In the genomic region with DNA sequence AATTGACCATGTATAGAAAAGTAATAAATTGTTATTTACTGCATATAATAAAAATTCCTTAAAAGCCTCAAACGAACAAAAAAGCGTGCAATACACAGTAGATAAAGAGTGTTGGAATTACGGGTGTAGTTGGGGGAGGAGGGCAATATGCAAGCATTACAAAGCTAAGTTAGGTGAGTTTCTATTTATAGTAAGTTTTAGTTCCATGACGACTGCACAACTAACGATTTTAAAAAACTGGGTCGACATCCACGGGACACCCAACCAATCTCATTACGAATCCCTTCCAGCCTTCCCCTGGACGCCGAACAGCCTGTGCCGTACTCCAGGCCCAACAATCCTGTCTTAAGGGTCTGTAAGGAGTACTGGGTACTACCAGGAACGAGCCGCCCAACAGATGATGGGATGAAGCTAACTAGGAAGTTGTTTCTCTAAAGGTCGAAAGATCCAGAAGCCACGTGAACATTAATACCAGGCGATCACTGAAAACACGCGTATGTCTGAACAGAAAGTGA, we compare ENCODE assay signal across 8 cellular contexts. TPM values are rescaled to one million over a fixed set of nuclear protein-coding genes. Genes with fewer than 3 reads are reported as not detected.
DNase-seq lines count a peak whose midpoint lies in the region; ATAC-seq, FAIRE-seq and TF ChIP-seq lines count a peak whose summit lies in the region.

No MANE protein-coding gene starts in this region.

- no peak overlapping the region for H3K14ac ChIP-seq in mesenchymal stem cell (ENCODE audit: low read length in 2 of 2)

- H4K91ac ChIP-seq in mesenchymal stem cell (ENCODE audit: low read length) = no peak overlapping the region

- peak overlapping the region; percentile 95 for H3K4me3 Mint-ChIP-seq in activated CD8-positive, alpha-beta memory T cell treated with anti-CD3 and anti-CD28 coated beads, Interleukin-2, amount 10 ng/mL, durations not matched to agents 7 days and 5 days
- peak overlapping the region; percentile 88 to 96 (median 92) for H3K4me3 Mint-ChIP-seq in brain

- H3K9me3 ChIP-seq in mesenchymal stem cell (ENCODE audit: control insufficient read depth, low read length) = no peaks in the 10 kb centered on the region

- H3K79me2 ChIP-seq in KMS-11 (ENCODE audit: insufficient read depth, low read depth) = peaks cover 45% of the 10 kb centered on the region

- H4K20me1 ChIP-seq in KMS-11 (ENCODE audit: insufficient read depth) = no peaks in the 10 kb centered on the region

- H3K18ac ChIP-seq in mesenchymal stem cell (ENCODE audit: low read depth in 1 of 2, low read length in 2 of 2) = no peak overlapping the region

- H3K36me3 Mint-ChIP-seq in activated CD8-positive, alpha-beta memory T cell treated with anti-CD3 and anti-CD28 coated beads, Interleukin-2, amount 10 ng/mL, durations not matched to agents 7 days and 5 days = peaks cover 35% of the 10 kb centered on the region
- no peaks in the 10 kb centered on the region for H3K36me3 Mint-ChIP-seq in brain

- no peak overlapping the region for H2BK5ac ChIP-seq in mesenchymal stem cell (ENCODE audit: low read depth, low read length, poor library complexity, severe bottlenecking)

- H3K9me3 Mint-ChIP-seq in activated CD8-positive, alpha-beta memory T cell treated with anti-CD3 and anti-CD28 coated beads, Interleukin-2, amount 10 ng/mL, durations not matched to agents 7 days and 5 days (ENCODE audit: low read depth) = no peaks in the 10 kb centered on the region
- no peaks in the 10 kb centered on the region for H3K9me3 Mint-ChIP-seq in brain

- no peak overlapping the region for H3K23ac ChIP-seq in mesenchymal stem cell (ENCODE audit: low read length in 2 of 2)

- peak; percentile 26 for ATAC-seq in activated CD8-positive, alpha-beta memory T cell treated with anti-CD3 and anti-CD28 coated beads, Interleukin-2, amount 10 ng/mL, durations not matched to agents 7 days and 5 days
- ATAC-seq in esophagus mucosa = no peak

- H3K4me1 ChIP-seq in KMS-11 (ENCODE audit: low read depth, poor library complexity, severe bottlenecking) (peaks cover 28% of the 10 kb centered on the region), mesenchymal stem cell (ENCODE audit: control insufficient read depth, insufficient read depth, low read depth, low read length) (peaks cover 2% of the 10 kb centered on the region)

- H3K27ac ChIP-seq in KMS-11 = peak overlapping the region; percentile 82
- no peak overlapping the region for H3K27ac ChIP-seq in mesenchymal stem cell (ENCODE audit: low read length, poor library complexity, severe bottlenecking)

- TF ChIP-seq CTCF in KMS-11 (conservative IDR thresholded peaks at IDR 0.05; ENCODE audit: low read depth, low read length) = no peak
- TF ChIP-seq CTCF in brain (conservative IDR thresholded peaks at IDR 0.05) = no peak

- H4K8ac ChIP-seq in mesenchymal stem cell (ENCODE audit: low read length) = no peak overlapping the region

- peak overlapping the region; percentile 95 for H3K27ac Mint-ChIP-seq in activated CD8-positive, alpha-beta memory T cell treated with anti-CD3 and anti-CD28 coated beads, Interleukin-2, amount 10 ng/mL, durations not matched to agents 7 days and 5 days
- peak overlapping the region in 4 of 5 experiments; percentile 40 to 85 (median 48) for H3K27ac Mint-ChIP-seq in brain

- H3K27me3 Mint-ChIP-seq in activated CD8-positive, alpha-beta memory T cell treated with anti-CD3 and anti-CD28 coated beads, Interleukin-2, amount 10 ng/mL, durations not matched to agents 7 days and 5 days = no peaks in the 10 kb centered on the region
- H3K27me3 Mint-ChIP-seq in brain = peaks cover 7% of the 10 kb centered on the region

- H3K36me3 ChIP-seq in KMS-11 (ENCODE audit: insufficient read depth) (no peaks in the 10 kb centered on the region), mesenchymal stem cell (ENCODE audit: control insufficient read depth in 1 of 2, insufficient read depth in 2 of 2, low read depth in 1 of 2, low read length in 2 of 2) (no peaks in the 10 kb centered on the region)

- DNase-seq in activated CD8-positive, alpha-beta memory T cell treated with anti-CD3 and anti-CD28 coated beads, Interleukin-2, amount 10 ng/mL, durations not matched to agents 7 days and 5 days = no peak
- DNase-seq in activated CD8-positive, alpha-beta memory T cell treated with anti-CD3 and anti-CD28 coated beads, Interleukin-2, amount 50 U/mL, for 4 hours = no peak
- peak; percentile 56 for DNase-seq in mesenchymal stem cell
- no peak for DNase-seq in RCC 7860 (ENCODE audit: low spot score)
- DNase-seq in putamen (ENCODE audit: low spot score) = no peak

- H2AFZ ChIP-seq in KMS-11 (ENCODE audit: low read depth) (peak overlapping the region; percentile 89), mesenchymal stem cell (ENCODE audit: low read depth, low read length) (peak overlapping the region; percentile 93)

- FAIRE-seq in RCC 7860 (lab: Jason Lieb, UNC) = no peak

- H2BK15ac ChIP-seq in mesenchymal stem cell (ENCODE audit: low read depth, poor library complexity, severe bottlenecking) = no peak overlapping the region

- H3K79me1 ChIP-seq in mesenchymal stem cell (replicated peaks; ENCODE audit: low read length, poor library complexity, severe bottlenecking) = peaks cover 10% of the 10 kb centered on the region

- no peaks in the 10 kb centered on the region for H3K27me3 ChIP-seq in KMS-11 (ENCODE audit: insufficient read depth, low read depth)
- no peaks in the 10 kb centered on the region for H3K27me3 ChIP-seq in mesenchymal stem cell (ENCODE audit: control insufficient read depth in 1 of 2, insufficient read depth in 1 of 2, low read length in 2 of 2)

- CTCF ChIA-PET in activated CD8-positive, alpha-beta memory T cell treated with anti-CD3 and anti-CD28 coated beads, Interleukin-2, amount 10 ng/mL, durations not matched to agents 7 days and 5 days (lab: Charles Lee) = interaction anchor here (0.9 to 4.5 kb wide), 4 partner anchors 14 to 837 kb away, joined by 3 to 26 read pairs (median 4); no protein-coding TSS in a partner anchor

- H3K4me2 ChIP-seq in KMS-11 (peak overlapping the region; percentile 87), mesenchymal stem cell (ENCODE audit: low read length, poor library complexity, severe bottlenecking) (peak overlapping the region; percentile 99)

- H2BK120ac ChIP-seq in mesenchymal stem cell (ENCODE audit: low read depth, low read length) = no peak overlapping the region

- no peak overlapping the region for H3K4me3 ChIP-seq in KMS-11 (IDR thresholded peaks at IDR 0.05; ENCODE audit: insufficient read depth, low read depth, low read length)
- peak overlapping the region; percentile 84 to 88 for H3K4me3 ChIP-seq in mesenchymal stem cell (ENCODE audit: insufficient read depth in 1 of 2, low read depth in 1 of 2, low read length in 2 of 2)

- no peak overlapping the region for H2AK5ac ChIP-seq in mesenchymal stem cell (ENCODE audit: low read length, severe bottlenecking)

- no peak overlapping the region for H2BK12ac ChIP-seq in mesenchymal stem cell (ENCODE audit: low read length in 2 of 2)

- H3K4ac ChIP-seq in mesenchymal stem cell (ENCODE audit: low read depth in 1 of 2, low read length in 2 of 2) = no peak overlapping the region

- peaks cover 36% of the 10 kb centered on the region for H3K4me1 Mint-ChIP-seq in activated CD8-positive, alpha-beta memory T cell treated with anti-CD3 and anti-CD28 coated beads, Interleukin-2, amount 10 ng/mL, durations not matched to agents 7 days and 5 days
- peaks cover 15% of the 10 kb centered on the region for H3K4me1 Mint-ChIP-seq in brain

- H3K9ac ChIP-seq in KMS-11 (peak overlapping the region; percentile 86), mesenchymal stem cell (ENCODE audit: low read length) (peak overlapping the region; percentile 94)

- 2% methylated on average over 10 of the region's 18 CpGs for WGBS in mesenchymal stem cell

RNA-seq across cellular contexts. Expression of a gene that starts 0.7 kb away (rescaled TPM):
- 10 to 100 TPM; 34.3 to 55.8 TPM for total RNA-seq in activated CD8-positive, alpha-beta memory T cell treated with anti-CD3 and anti-CD28 coated beads, Interleukin-2, amount 10 ng/mL, durations not matched to agents 7 days and 5 days
- polyA plus RNA-seq in brain (ENCODE audit: insufficient read depth, low read depth, low replicate concordance) = 1.2 TPM
- 0.54 TPM for polyA plus RNA-seq in mesenchymal stem cell (2013, experiment 1 of 2)
- polyA plus RNA-seq in mesenchymal stem cell (2013, experiment 2 of 2) = 0.53 TPM
- total RNA-seq in esophagus mucosa = 4.7 TPM

RNA-seq across cellular contexts. Expression of a gene that starts 22.6 kb away (rescaled TPM):
- not detected for total RNA-seq in activated CD8-positive, alpha-beta memory T cell treated with anti-CD3 and anti-CD28 coated beads, Interleukin-2, amount 10 ng/mL, durations not matched to agents 7 days and 5 days
- polyA plus RNA-seq in brain (ENCODE audit: insufficient read depth, low read depth, low replicate concordance) = not detected
- not detected for polyA plus RNA-seq in mesenchymal stem cell (2013, experiment 1 of 2)
- not detected for polyA plus RNA-seq in mesenchymal stem cell (2013, experiment 2 of 2)
- total RNA-seq in esophagus mucosa = not detected

RNA-seq across cellular contexts. Expression of a gene that starts 48.1 kb away (rescaled TPM):
- not detected for total RNA-seq in activated CD8-positive, alpha-beta memory T cell treated with anti-CD3 and anti-CD28 coated beads, Interleukin-2, amount 10 ng/mL, durations not matched to agents 7 days and 5 days
- polyA plus RNA-seq in brain (ENCODE audit: insufficient read depth, low read depth, low replicate concordance) = 0.17 TPM
- not detected for polyA plus RNA-seq in mesenchymal stem cell (2013, experiment 1 of 2)
- polyA plus RNA-seq in mesenchymal stem cell (2013, experiment 2 of 2) = not detected
- not detected for total RNA-seq in esophagus mucosa
